1 cellular context compared by ENCODE assay signal in genomic region chr1:42756956-42757891, GRCh38.
A peak's percentile ranks its signal among the peaks of the same experiment; 100 is the strongest.
TF ChIP-seq lines count a peak whose summit lies in the region.

No MANE protein-coding gene starts in this region.

TF ChIP-seq in IMR-90, 13 proteins besides CTCF, POLR2A, EP300 and RAD21:
- TF ChIP-seq RFX5 (IDR thresholded peaks at IDR 0.05; ENCODE audit: low read depth, low read length) (no peak), SMC3 (IDR thresholded peaks at IDR 0.05; ENCODE audit: low read depth, low read length) (peak; percentile 51)
